ENCODE assay signal across 1 cellular context in the genomic region with DNA sequence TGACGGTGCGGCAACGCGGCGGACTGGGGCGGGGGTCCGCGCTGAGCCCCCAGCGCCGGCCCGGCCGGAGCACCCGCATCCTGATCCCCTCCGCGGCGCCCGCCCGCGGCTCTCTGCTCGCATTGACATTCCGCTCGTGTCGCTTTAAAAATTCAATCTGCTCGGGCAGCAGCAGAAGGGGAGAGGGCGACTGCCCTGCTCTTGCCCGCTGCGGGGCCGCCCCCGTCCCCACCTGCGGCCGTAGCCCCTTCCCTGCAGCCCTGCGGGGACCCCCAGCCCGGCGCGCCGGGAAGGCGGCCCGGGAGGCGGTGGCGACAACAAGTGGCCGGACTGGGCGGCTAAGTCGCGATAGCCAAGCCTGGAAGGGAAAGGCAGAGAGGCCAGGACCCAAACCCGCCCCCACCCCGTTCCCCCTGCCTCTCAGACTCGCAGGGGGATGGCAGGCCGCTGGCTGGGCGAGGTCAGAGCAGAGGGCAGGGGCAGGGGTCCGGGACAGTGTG.
TF ChIP-seq lines count a peak whose summit lies in the region.

No MANE protein-coding gene starts in this region.

TF ChIP-seq in endothelial cell of umbilical vein, 7 proteins besides CTCF, POLR2A, EP300 and RAD21:
- TF ChIP-seq FOS (IDR thresholded peaks at IDR 0.05; ENCODE audit: borderline replicate concordance, insufficient read depth, low read length) (no peak), EZH2 (IDR thresholded peaks at IDR 0.05; ENCODE audit: borderline replicate concordance, low read depth, low read length, severe bottlenecking) (peak; percentile 84)
TF ChIP-seq in endothelial cell of umbilical vein: peak in this region for 1.
